ENCODE assay signal across 8 cellular contexts in the genomic region with DNA sequence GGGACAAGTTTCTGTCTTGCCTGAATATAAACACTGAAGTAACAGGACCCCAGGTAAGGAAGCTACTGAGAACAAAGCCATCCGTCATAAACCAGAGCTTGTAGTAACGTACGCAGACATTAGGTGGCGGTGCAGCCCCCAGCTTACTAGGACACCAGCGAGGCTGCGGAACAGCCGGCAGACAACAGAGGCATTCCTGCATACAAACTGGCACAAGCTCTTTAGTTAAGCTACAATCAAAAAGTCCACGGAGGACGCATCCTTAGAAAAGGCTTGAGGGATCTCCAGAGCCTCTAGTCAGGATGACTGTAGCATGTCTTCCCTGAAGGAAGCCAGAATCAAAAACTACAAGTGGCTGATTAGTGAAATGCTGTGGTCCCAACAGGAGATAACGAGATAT. TPM values are rescaled to one million over a fixed set of nuclear protein-coding genes. Genes with fewer than 3 reads are reported as not detected.
DNase-seq lines count a peak whose midpoint lies in the region; ATAC-seq and TF ChIP-seq lines count a peak whose summit lies in the region.

No MANE protein-coding gene starts in this region.

- no peak overlapping the region for H3K27ac Mint-ChIP-seq in CD8-positive, alpha-beta T cell
- H3K27ac Mint-ChIP-seq in activated CD4-positive, alpha-beta memory T cell treated with anti-CD3 and anti-CD28 coated beads, Interleukin-2, amount 10 ng/mL, durations not matched to agents 7 days and 5 days, result no peak overlapping the region

- DNase-seq in CD8-positive, alpha-beta T cell, result peak in 1 of 7 experiments; percentile 34
- DNase-seq in NCI-H526 treated with DMSO at 0.1 percent for 48 hours (lab: John Stamatoyannopoulos, UW), result peak; percentile 52
- peak; percentile 9 for DNase-seq in fibroblast of the aortic adventitia (ENCODE audit: low read depth)
- DNase-seq in nucleus accumbens (lab: John Stamatoyannopoulos, UW), result peak in 49 of 56 donors; percentile 8 to 78 (median 40)
- DNase-seq in kidney glomerular epithelial cell (lab: John Stamatoyannopoulos, UW), result no peak
- no peak for DNase-seq in MG63
- DNase-seq in activated CD4-positive, alpha-beta memory T cell treated with anti-CD3 and anti-CD28 coated beads, Interleukin-2, amount 10 ng/mL, durations not matched to agents 7 days and 5 days, result no peak

- H3K4me1 Mint-ChIP-seq in CD8-positive, alpha-beta T cell (ENCODE audit: low read depth), result peaks cover 14% of the 10 kb centered on the region
- no peaks in the 10 kb centered on the region for H3K4me1 Mint-ChIP-seq in activated CD4-positive, alpha-beta memory T cell treated with anti-CD3 and anti-CD28 coated beads, Interleukin-2, amount 10 ng/mL, durations not matched to agents 7 days and 5 days

- peaks cover 34% of the 10 kb centered on the region for H3K9me3 ChIP-seq in CD8-positive, alpha-beta T cell (ENCODE audit: low read length)
- peaks cover 16% of the 10 kb centered on the region for H3K9me3 ChIP-seq in MG63

- no peaks in the 10 kb centered on the region for H3K27me3 ChIP-seq in CD8-positive, alpha-beta T cell (ENCODE audit: insufficient read depth, low read length)
- H3K27me3 ChIP-seq in MG63, result no peaks in the 10 kb centered on the region

- H3K9me3 Mint-ChIP-seq in CD8-positive, alpha-beta T cell, result peaks cover 46% of the 10 kb centered on the region
- peaks cover 63% of the 10 kb centered on the region for H3K9me3 Mint-ChIP-seq in activated CD4-positive, alpha-beta memory T cell treated with anti-CD3 and anti-CD28 coated beads, Interleukin-2, amount 10 ng/mL, durations not matched to agents 7 days and 5 days

- H3K27ac ChIP-seq in CD8-positive, alpha-beta T cell (ENCODE audit: low read depth, low read length), result no peak overlapping the region

- TF ChIP-seq CTCF in CD8-positive, alpha-beta T cell (IDR thresholded peaks at IDR 0.05), result no peak
- peak; percentile 28 for TF ChIP-seq CTCF in fibroblast of the aortic adventitia (IDR thresholded peaks at IDR 0.05; ENCODE audit: insufficient read depth, low read length)

- H3K4me3 ChIP-seq in CD8-positive, alpha-beta T cell (ENCODE audit: low read depth, low read length), result no peak overlapping the region
- no peak overlapping the region for H3K4me3 ChIP-seq in fibroblast of the aortic adventitia (ENCODE audit: low read depth, low read length)
- no peak overlapping the region for H3K4me3 ChIP-seq in MG63

- CTCF ChIA-PET in CD8-positive, alpha-beta T cell (lab: Charles Lee), result interaction anchor here (0.6 to 1.4 kb wide), 2 partner anchors 15 to 243 kb away, joined by 3 to 4 read pairs; no protein-coding TSS in a partner anchor
- CTCF ChIA-PET in activated CD4-positive, alpha-beta memory T cell treated with anti-CD3 and anti-CD28 coated beads, Interleukin-2, amount 10 ng/mL, durations not matched to agents 7 days and 5 days (lab: Charles Lee), result no interaction called here

- H3K36me3 Mint-ChIP-seq in CD8-positive, alpha-beta T cell, result peaks cover 92% of the 10 kb centered on the region
- H3K36me3 Mint-ChIP-seq in activated CD4-positive, alpha-beta memory T cell treated with anti-CD3 and anti-CD28 coated beads, Interleukin-2, amount 10 ng/mL, durations not matched to agents 7 days and 5 days (ENCODE audit: low read depth), result peaks cover 97% of the 10 kb centered on the region

- no peak overlapping the region for H3K4me3 Mint-ChIP-seq in CD8-positive, alpha-beta T cell
- no peak overlapping the region for H3K4me3 Mint-ChIP-seq in activated CD4-positive, alpha-beta memory T cell treated with anti-CD3 and anti-CD28 coated beads, Interleukin-2, amount 10 ng/mL, durations not matched to agents 7 days and 5 days

- peak; percentile 63 for ATAC-seq in CD8-positive, alpha-beta T cell
- no peak for ATAC-seq in HG02678 (IDR thresholded peaks at IDR 0.05; ENCODE audit: unreplicated experiment)

- H3K36me3 ChIP-seq in CD8-positive, alpha-beta T cell (ENCODE audit: insufficient read depth, low read length), result peaks cover 36% of the 10 kb centered on the region
- peaks cover 72% of the 10 kb centered on the region for H3K36me3 ChIP-seq in MG63

- H3K4me1 ChIP-seq in CD8-positive, alpha-beta T cell (ENCODE audit: insufficient read depth, low read length), result no peaks in the 10 kb centered on the region

- intact Hi-C loops in CD8-positive, alpha-beta T cell (cut with DNase I, micrococcal nuclease), result no loop called here

- POLR2A ChIA-PET in CD8-positive, alpha-beta T cell (lab: Charles Lee), result interaction anchor here (0.7 kb wide), 1 partner anchor 312 kb away, joined by 3 read pairs; no protein-coding TSS in a partner anchor
- POLR2A ChIA-PET in activated CD4-positive, alpha-beta memory T cell treated with anti-CD3 and anti-CD28 coated beads, Interleukin-2, amount 10 ng/mL, durations not matched to agents 7 days and 5 days (lab: Charles Lee), result no interaction called here

- H3K27me3 Mint-ChIP-seq in CD8-positive, alpha-beta T cell (ENCODE audit: low read depth), result no peaks in the 10 kb centered on the region
- no peaks in the 10 kb centered on the region for H3K27me3 Mint-ChIP-seq in activated CD4-positive, alpha-beta memory T cell treated with anti-CD3 and anti-CD28 coated beads, Interleukin-2, amount 10 ng/mL, durations not matched to agents 7 days and 5 days

RNA-seq across cellular contexts. Expression of gene ZNF160, which starts 26.2 kb away (rescaled TPM):
- total RNA-seq in CD8-positive, alpha-beta T cell, result 10 to 100 TPM; 50.8 to 53.3 TPM
- total RNA-seq in fibroblast of the aortic adventitia (ENCODE audit: low replicate concordance), result 32.4 and 46.3 TPM in 2 replicates
- 6.4 and 9.8 TPM in 2 replicates for total RNA-seq in MG63 (2014; rRNA removed; shearing (Covaris generic); ENCODE audit: low replicate concordance)
- total RNA-seq in activated CD4-positive, alpha-beta memory T cell treated with anti-CD3 and anti-CD28 coated beads, Interleukin-2, amount 10 ng/mL, durations not matched to agents 7 days and 5 days, result 10 to 100 TPM; 37.5 to 38.1 TPM

RNA-seq across cellular contexts. Expression of gene ERVV-2, which starts 32.4 kb away (rescaled TPM):
- not detected for total RNA-seq in CD8-positive, alpha-beta T cell
- not detected in 2 replicates for total RNA-seq in fibroblast of the aortic adventitia (ENCODE audit: low replicate concordance)
- not detected in 2 replicates for total RNA-seq in MG63 (2014; rRNA removed; shearing (Covaris generic); ENCODE audit: low replicate concordance)
- not detected for total RNA-seq in activated CD4-positive, alpha-beta memory T cell treated with anti-CD3 and anti-CD28 coated beads, Interleukin-2, amount 10 ng/mL, durations not matched to agents 7 days and 5 days

RNA-seq across cellular contexts. Expression of gene ZNF415, which starts 55.7 kb away (rescaled TPM):
- 1 to 10 TPM; 1.1 to 1.2 TPM for total RNA-seq in CD8-positive, alpha-beta T cell
- total RNA-seq in fibroblast of the aortic adventitia (ENCODE audit: low replicate concordance), result 2.3 and 4.1 TPM in 2 replicates
- total RNA-seq in MG63 (2014; rRNA removed; shearing (Covaris generic); ENCODE audit: low replicate concordance), result not detected in 2 replicates
- total RNA-seq in activated CD4-positive, alpha-beta memory T cell treated with anti-CD3 and anti-CD28 coated beads, Interleukin-2, amount 10 ng/mL, durations not matched to agents 7 days and 5 days, result under 1 TPM; 0.13 to 0.33 TPM

Comparison
In these comparisons a context has a peak if more than half of its experiments do, and no peak if none do; other contexts are left out.
1. DNase-seq: peak in NCI-H526 treated with DMSO at 0.1 percent for 48 hours (single experiment), fibroblast of the aortic adventitia (single experiment) and nucleus accumbens (49 of 56); none in kidney glomerular epithelial cell (single experiment), MG63 (single experiment) and activated CD4-positive, alpha-beta memory T cell treated with anti-CD3 and anti-CD28 coated beads, Interleukin-2, amount 10 ng/mL, durations not matched to agents 7 days and 5 days (single experiment).